ENCODE assay signal across 1 cellular context in the genomic region with DNA sequence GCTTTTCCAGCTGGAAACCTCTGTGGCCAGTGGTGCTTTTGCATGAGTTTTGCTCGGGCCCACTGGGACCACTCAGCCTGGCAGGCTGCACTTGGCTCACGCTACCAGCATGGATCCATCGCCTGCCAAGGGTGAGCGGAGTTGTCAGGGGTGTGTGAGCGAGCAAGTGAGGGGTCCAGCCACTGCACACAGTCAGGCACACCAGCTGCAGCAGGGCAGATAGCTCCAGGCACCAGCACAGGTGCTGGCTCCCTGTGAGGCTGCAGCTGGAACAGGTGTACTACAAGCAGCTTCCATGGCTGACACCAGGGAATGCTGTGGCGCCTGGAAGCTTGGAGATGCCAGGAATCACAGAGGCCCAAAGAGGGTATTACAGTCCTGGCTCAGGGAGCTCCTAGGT.
TF ChIP-seq lines count a peak whose summit lies in the region.

No MANE protein-coding gene starts in this region.

TF ChIP-seq in GM23338, 12 proteins besides CTCF, POLR2A, EP300 and RAD21:
- no peak for TF ChIP-seq ZNF114 (CRISPR knock-in tag; IDR thresholded peaks at IDR 0.05)
- no peak for TF ChIP-seq CREB1 (CRISPR knock-in tag; IDR thresholded peaks at IDR 0.05; ENCODE audit: low read depth)
- TF ChIP-seq, protein P1, sequence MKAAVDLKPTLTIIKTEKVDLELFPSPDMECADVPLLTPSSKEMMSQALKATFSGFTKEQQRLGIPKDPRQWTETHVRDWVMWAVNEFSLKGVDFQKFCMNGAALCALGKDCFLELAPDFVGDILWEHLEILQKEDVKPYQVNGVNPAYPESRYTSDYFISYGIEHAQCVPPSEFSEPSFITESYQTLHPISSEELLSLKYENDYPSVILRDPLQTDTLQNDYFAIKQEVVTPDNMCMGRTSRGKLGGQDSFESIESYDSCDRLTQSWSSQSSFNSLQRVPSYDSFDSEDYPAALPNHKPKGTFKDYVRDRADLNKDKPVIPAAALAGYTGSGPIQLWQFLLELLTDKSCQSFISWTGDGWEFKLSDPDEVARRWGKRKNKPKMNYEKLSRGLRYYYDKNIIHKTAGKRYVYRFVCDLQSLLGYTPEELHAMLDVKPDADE (IDR thresholded peaks at IDR 0.05), result no peak
- TF ChIP-seq EZH2 (IDR thresholded peaks at IDR 0.05; ENCODE audit: low read depth, unreplicated experiment), result no peak
- no peak for TF ChIP-seq EZH2phosphoT487 (IDR thresholded peaks at IDR 0.05; ENCODE audit: unreplicated experiment)
- TF ChIP-seq JUNB (IDR thresholded peaks at IDR 0.05; ENCODE audit: unreplicated experiment), result no peak
- no peak for TF ChIP-seq NANOG (IDR thresholded peaks at IDR 0.05; ENCODE audit: borderline replicate concordance)
- no peak for TF ChIP-seq POLR2AphosphoS5 (IDR thresholded peaks at IDR 0.05; ENCODE audit: low read depth)
- no peak for TF ChIP-seq STAT1 (IDR thresholded peaks at IDR 0.05; ENCODE audit: unreplicated experiment)
- TF ChIP-seq, protein P2, sequence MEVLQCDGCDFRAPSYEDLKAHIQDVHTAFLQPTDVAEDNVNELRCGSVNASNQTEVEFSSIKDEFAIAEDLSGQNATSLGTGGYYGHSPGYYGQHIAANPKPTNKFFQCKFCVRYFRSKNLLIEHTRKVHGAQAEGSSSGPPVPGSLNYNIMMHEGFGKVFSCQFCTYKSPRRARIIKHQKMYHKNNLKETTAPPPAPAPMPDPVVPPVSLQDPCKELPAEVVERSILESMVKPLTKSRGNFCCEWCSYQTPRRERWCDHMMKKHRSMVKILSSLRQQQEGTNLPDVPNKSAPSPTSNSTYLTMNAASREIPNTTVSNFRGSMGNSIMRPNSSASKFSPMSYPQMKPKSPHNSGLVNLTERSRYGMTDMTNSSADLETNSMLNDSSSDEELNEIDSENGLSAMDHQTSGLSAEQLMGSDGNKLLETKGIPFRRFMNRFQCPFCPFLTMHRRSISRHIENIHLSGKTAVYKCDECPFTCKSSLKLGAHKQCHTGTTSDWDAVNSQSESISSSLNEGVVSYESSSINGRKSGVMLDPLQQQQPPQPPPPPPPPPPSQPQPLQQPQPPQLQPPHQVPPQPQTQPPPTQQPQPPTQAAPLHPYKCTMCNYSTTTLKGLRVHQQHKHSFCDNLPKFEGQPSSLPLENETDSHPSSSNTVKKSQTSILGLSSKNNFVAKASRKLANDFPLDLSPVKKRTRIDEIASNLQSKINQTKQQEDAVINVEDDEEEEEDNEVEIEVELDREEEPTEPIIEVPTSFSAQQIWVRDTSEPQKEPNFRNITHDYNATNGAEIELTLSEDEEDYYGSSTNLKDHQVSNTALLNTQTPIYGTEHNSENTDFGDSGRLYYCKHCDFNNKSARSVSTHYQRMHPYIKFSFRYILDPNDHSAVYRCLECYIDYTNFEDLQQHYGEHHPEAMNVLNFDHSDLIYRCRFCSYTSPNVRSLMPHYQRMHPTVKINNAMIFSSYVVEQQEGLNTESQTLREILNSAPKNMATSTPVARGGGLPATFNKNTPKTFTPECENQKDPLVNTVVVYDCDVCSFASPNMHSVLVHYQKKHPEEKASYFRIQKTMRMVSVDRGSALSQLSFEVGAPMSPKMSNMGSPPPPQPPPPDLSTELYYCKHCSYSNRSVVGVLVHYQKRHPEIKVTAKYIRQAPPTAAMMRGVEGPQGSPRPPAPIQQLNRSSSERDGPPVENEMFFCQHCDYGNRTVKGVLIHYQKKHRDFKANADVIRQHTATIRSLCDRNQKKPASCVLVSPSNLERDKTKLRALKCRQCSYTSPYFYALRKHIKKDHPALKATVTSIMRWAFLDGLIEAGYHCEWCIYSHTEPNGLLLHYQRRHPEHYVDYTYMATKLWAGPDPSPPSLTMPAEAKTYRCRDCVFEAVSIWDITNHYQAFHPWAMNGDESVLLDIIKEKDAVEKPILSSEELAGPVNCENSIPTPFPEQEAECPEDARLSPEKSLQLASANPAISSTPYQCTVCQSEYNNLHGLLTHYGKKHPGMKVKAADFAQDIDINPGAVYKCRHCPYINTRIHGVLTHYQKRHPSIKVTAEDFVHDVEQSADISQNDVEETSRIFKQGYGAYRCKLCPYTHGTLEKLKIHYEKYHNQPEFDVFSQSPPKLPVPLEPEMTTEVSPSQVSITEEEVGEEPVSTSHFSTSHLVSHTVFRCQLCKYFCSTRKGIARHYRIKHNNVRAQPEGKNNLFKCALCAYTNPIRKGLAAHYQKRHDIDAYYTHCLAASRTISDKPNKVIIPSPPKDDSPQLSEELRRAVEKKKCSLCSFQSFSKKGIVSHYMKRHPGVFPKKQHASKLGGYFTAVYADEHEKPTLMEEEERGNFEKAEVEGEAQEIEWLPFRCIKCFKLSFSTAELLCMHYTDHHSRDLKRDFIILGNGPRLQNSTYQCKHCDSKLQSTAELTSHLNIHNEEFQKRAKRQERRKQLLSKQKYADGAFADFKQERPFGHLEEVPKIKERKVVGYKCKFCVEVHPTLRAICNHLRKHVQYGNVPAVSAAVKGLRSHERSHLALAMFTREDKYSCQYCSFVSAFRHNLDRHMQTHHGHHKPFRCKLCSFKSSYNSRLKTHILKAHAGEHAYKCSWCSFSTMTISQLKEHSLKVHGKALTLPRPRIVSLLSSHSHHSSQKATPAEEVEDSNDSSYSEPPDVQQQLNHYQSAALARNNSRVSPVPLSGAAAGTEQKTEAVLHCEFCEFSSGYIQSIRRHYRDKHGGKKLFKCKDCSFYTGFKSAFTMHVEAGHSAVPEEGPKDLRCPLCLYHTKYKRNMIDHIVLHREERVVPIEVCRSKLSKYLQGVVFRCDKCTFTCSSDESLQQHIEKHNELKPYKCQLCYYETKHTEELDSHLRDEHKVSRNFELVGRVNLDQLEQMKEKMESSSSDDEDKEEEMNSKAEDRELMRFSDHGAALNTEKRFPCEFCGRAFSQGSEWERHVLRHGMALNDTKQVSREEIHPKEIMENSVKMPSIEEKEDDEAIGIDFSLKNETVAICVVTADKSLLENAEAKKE (CRISPR knock-in tag; IDR thresholded peaks at IDR 0.05), result no peak
- TF ChIP-seq ZNF331 (CRISPR knock-in tag; IDR thresholded peaks at IDR 0.05; ENCODE audit: low read depth), result no peak
